Comparison of ENCODE assay signal across 13 cellular contexts in genomic region chr12:108647199-108647935, GRCh38. TPM values are rescaled to one million over a fixed set of nuclear protein-coding genes. Genes with fewer than 3 reads are reported as not detected.
A peak's percentile ranks its signal among the peaks of the same experiment; 100 is the strongest.
DNase-seq lines count a peak whose midpoint lies in the region; ATAC-seq and TF ChIP-seq lines count a peak whose summit lies in the region.
"Had no signal": no experiment of that assay in that cellular context is flagged by ENCODE, and none has a peak within 500 bp of the region (broad histone marks: within the 10 kb centered on the region; RNA-seq: fewer than 3 reads in every experiment).

No MANE protein-coding gene starts in this region.

- peak overlapping the region; percentile 43 for H3K27ac Mint-ChIP-seq in T-helper 2 cell treated with Interferon-gamma antibody and Interleukin-4, amounts not matched to agents 5 μg/mL and 100 μg/mL, for 36 hours
- H3K27ac Mint-ChIP-seq in WTC11 = no peak overlapping the region

- no peak overlapping the region for H3K9ac ChIP-seq in subcutaneous abdominal adipose tissue (ENCODE audit: low read length in 5 of 5)

- H3K27me3 ChIP-seq in gastroesophageal sphincter (no peaks in the 10 kb centered on the region), subcutaneous abdominal adipose tissue (ENCODE audit: control insufficient read depth in 5 of 5, insufficient read depth in 4 of 5, low read length in 5 of 5) (no peaks in the 10 kb centered on the region)
- H3K27me3 ChIP-seq: MG63 had no signal

- CTCF ChIA-PET in WTC11 (lab: Charles Lee) = interaction anchor here (0.5 to 1.8 kb wide), 18 partner anchors 10 to 471 kb away, joined by 3 to 11 read pairs (median 4); partner anchors contain the start of gene ISCU

- no peaks in the 10 kb centered on the region for H3K9me3 Mint-ChIP-seq in T-helper 2 cell treated with Interferon-gamma antibody and Interleukin-4, amounts not matched to agents 5 μg/mL and 100 μg/mL, for 36 hours
- no peaks in the 10 kb centered on the region for H3K9me3 Mint-ChIP-seq in WTC11

- no peak for DNase-seq in T-helper 2 cell treated with Interferon-gamma antibody and Interleukin-4, amounts not matched to agents 5 μg/mL and 100 μg/mL, for 36 hours (ENCODE audit: low spot score)
- DNase-seq in T-helper 2 cell (no peak), WTC11 (ENCODE audit: low spot score) (no peak), HUDEP-2 (lab: John Stamatoyannopoulos, UW; ENCODE audit: unreplicated experiment in 76 of 76) (no peak), NOMO-1 treated with dmso at 0.1 percent for 144 hours (lab: John Stamatoyannopoulos, UW; ENCODE audit: unreplicated experiment) (no peak), foreskin melanocyte (no peak)
- DNase-seq: activated CD4-positive, CD25-positive, alpha-beta regulatory T cell treated with anti-CD3 and anti-CD28 coated beads, Interleukin-2, amount 50 U/mL, for 72 hours; MG63; mucosa of descending colon; NK-92 treated with Interleukin-12 subunit alpha and Interleukin-12 subunit beta, amount 100 ng/mL, for 24 hours; stimulated activated CD4-positive, alpha-beta T cell treated with anti-CD3 and anti-CD28 coated beads, Interleukin-1b, Interleukin-23, amount 100 ng/mL, for 48 hours had no signal

- H3K9me3 ChIP-seq in gastroesophageal sphincter (no peaks in the 10 kb centered on the region), subcutaneous abdominal adipose tissue (ENCODE audit: control insufficient read depth in 5 of 5, low read length in 5 of 5) (no peaks in the 10 kb centered on the region)
- H3K9me3 ChIP-seq: MG63, mucosa of descending colon had no signal

- no peak overlapping the region for H3K4me3 ChIP-seq in gastroesophageal sphincter
- H3K4me3 ChIP-seq in subcutaneous abdominal adipose tissue (ENCODE audit: low read depth in 1 of 5, low read length in 5 of 5) = no peak overlapping the region
- H3K4me3 ChIP-seq: MG63, mucosa of descending colon had no signal

- TF ChIP-seq CTCF in WTC11 (IDR thresholded peaks at IDR 0.05) = no peak
- no peak for TF ChIP-seq CTCF in gastroesophageal sphincter (IDR thresholded peaks at IDR 0.05)

- no peak for TF ChIP-seq POLR2A in gastroesophageal sphincter (IDR thresholded peaks at IDR 0.05)

- TF ChIP-seq EP300 in gastroesophageal sphincter (IDR thresholded peaks at IDR 0.05) = no peak

- peaks cover 2 to 85% (median 14%) of the 10 kb centered on the region in 3 donors for H3K4me1 ChIP-seq in gastroesophageal sphincter
- H3K4me1 ChIP-seq in subcutaneous abdominal adipose tissue (ENCODE audit: control insufficient read depth in 5 of 5, insufficient read depth in 5 of 5, low read length in 5 of 5) = peaks cover 3 to 32% (median 24%) of the 10 kb centered on the region in 5 donors

- H3K27ac ChIP-seq in gastroesophageal sphincter (peak overlapping the region in 3 of 4 donors; percentile 70 to 78 (median 72)), subcutaneous abdominal adipose tissue (ENCODE audit: low read depth, low read length) (peak overlapping the region; percentile 8)

- H3K4me1 Mint-ChIP-seq in T-helper 2 cell treated with Interferon-gamma antibody and Interleukin-4, amounts not matched to agents 5 μg/mL and 100 μg/mL, for 36 hours (ENCODE audit: low read depth) = peaks cover 29% of the 10 kb centered on the region
- peaks cover 4% of the 10 kb centered on the region for H3K4me1 Mint-ChIP-seq in WTC11

- peaks cover 15% of the 10 kb centered on the region for H3K36me3 Mint-ChIP-seq in T-helper 2 cell treated with Interferon-gamma antibody and Interleukin-4, amounts not matched to agents 5 μg/mL and 100 μg/mL, for 36 hours (ENCODE audit: low read depth)
- H3K36me3 Mint-ChIP-seq in WTC11 = peaks cover 56% of the 10 kb centered on the region

- 39 to 51% methylated on average over 8 to 9 of the region's 9 CpGs for WGBS in gastroesophageal sphincter (ENCODE audit: low coverage in 1 of 2), 2 donors

- ATAC-seq in WTC11 (peak; percentile 46; the same call in 1 of the 2 replicates), gastroesophageal sphincter (no peak)
- ATAC-seq: mucosa of descending colon had no signal

- no peak overlapping the region for H3K4me3 Mint-ChIP-seq in T-helper 2 cell treated with Interferon-gamma antibody and Interleukin-4, amounts not matched to agents 5 μg/mL and 100 μg/mL, for 36 hours
- H3K4me3 Mint-ChIP-seq in WTC11 = no peak overlapping the region

- no peaks in the 10 kb centered on the region for H3K27me3 Mint-ChIP-seq in T-helper 2 cell treated with Interferon-gamma antibody and Interleukin-4, amounts not matched to agents 5 μg/mL and 100 μg/mL, for 36 hours (ENCODE audit: low read depth)
- H3K27me3 Mint-ChIP-seq in WTC11 (ENCODE audit: low read depth) = no peaks in the 10 kb centered on the region

- H3K36me3 ChIP-seq in gastroesophageal sphincter (peaks cover 0 to 68% of the 10 kb centered on the region in 2 donors), subcutaneous abdominal adipose tissue (ENCODE audit: control insufficient read depth in 5 of 5, insufficient read depth in 5 of 5, low read length in 5 of 5) (peaks cover 18 to 77% (median 61%) of the 10 kb centered on the region in 5 donors)

- POLR2A ChIA-PET in WTC11 (lab: Charles Lee) = no interaction called here

TF ChIP-seq in WTC11, 78 proteins besides CTCF, POLR2A, EP300 and RAD21:
- TF ChIP-seq IRF2 (CRISPR knock-in tag; IDR thresholded peaks at IDR 0.05; ENCODE audit: borderline replicate concordance, low read depth) (no peak), E2F4 (CRISPR knock-in tag; IDR thresholded peaks at IDR 0.05; ENCODE audit: borderline replicate concordance, low read depth) (no peak), ELF4 (CRISPR knock-in tag; IDR thresholded peaks at IDR 0.05; ENCODE audit: low read depth) (no peak)
- TF ChIP-seq, protein P1, sequence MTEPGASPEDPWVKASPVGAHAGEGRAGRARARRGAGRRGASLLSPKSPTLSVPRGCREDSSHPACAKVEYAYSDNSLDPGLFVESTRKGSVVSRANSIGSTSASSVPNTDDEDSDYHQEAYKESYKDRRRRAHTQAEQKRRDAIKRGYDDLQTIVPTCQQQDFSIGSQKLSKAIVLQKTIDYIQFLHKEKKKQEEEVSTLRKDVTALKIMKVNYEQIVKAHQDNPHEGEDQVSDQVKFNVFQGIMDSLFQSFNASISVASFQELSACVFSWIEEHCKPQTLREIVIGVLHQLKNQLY (CRISPR knock-in tag; IDR thresholded peaks at IDR 0.05) = no peak
- TF ChIP-seq, protein P2, sequence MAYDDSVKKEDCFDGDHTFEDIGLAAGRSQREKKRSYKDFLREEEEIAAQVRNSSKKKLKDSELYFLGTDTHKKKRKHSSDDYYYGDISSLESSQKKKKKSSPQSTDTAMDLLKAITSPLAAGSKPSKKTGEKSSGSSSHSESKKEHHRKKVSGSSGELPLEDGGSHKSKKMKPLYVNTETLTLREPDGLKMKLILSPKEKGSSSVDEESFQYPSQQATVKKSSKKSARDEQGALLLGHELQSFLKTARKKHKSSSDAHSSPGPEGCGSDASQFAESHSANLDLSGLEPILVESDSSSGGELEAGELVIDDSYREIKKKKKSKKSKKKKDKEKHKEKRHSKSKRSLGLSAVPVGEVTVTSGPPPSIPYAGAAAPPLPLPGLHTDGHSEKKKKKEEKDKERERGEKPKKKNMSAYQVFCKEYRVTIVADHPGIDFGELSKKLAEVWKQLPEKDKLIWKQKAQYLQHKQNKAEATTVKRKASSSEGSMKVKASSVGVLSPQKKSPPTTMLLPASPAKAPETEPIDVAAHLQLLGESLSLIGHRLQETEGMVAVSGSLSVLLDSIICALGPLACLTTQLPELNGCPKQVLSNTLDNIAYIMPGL (CRISPR knock-in tag; IDR thresholded peaks at IDR 0.05) = no peak
TF ChIP-seq in WTC11: peak in this region for 0.

RNA-seq across cellular contexts. Expression of gene SELPLG, which starts 13.7 kb away (rescaled TPM):
- total RNA-seq in WTC11 (2021) = 0.18 to 0.46 TPM (median 0.21 TPM) in 3 replicates
- total RNA-seq in gastroesophageal sphincter = 10 to 100 TPM in 1 of 4 donors, 1 to 10 TPM in 3; 3.6 to 12.4 (median 5.5) TPM

RNA-seq across cellular contexts. Expression of gene TMEM119, which starts 49.5 kb away (rescaled TPM):
- total RNA-seq in WTC11 (2021) (0.16 to 0.25 TPM (median 0.20 TPM) in 3 replicates), gastroesophageal sphincter (1 to 10 TPM; 2.3 to 5.9 (median 4.5) TPM)
